ENCODE assay signal across 8 cellular contexts in genomic region chr15:88546248-88547129, GRCh38. TPM values are rescaled to one million over a fixed set of nuclear protein-coding genes. Genes with fewer than 3 reads are reported as not detected.
DNase-seq lines count a peak whose midpoint lies in the region; ATAC-seq, FAIRE-seq and TF ChIP-seq lines count a peak whose summit lies in the region.

DET1 (minus strand) TSS chr15:88546681; CDS start chr15:88531705, 14,976 bp downstream.

- peak; percentile 94 for FAIRE-seq in HepG2 (lab: Jason Lieb, UNC)

- H4K20me1 ChIP-seq in HepG2 (ENCODE audit: insufficient read depth, low read length), result no peaks in the 10 kb centered on the region

- H3K9ac ChIP-seq in HepG2 (ENCODE audit: insufficient read depth, low read depth, low read length), result peak within 1 kb of the TSS; percentile 69; the same call in 1 of the 2 replicates

- peak within 1 kb of the TSS; percentile 51 for H3K27ac ChIP-seq in HepG2 (ENCODE audit: extremely low read length, insufficient read depth, low read length)

- intact Hi-C loops in dendritic cell treated with granulocyte-macrophage colony-stimulating factor and Interleukin-4, amounts not matched to agents 40 ng/mL and 50 ng/mL, for 4 days (cut with micrococcal nuclease), result loop anchor here (1.0 to 5.0 kb wide), 2 partner anchors 76 to 79 kb away; partner anchors contain the start of genes AEN, MRPL46 and MRPS11
- intact Hi-C loops in HepG2 (cut with micrococcal nuclease; ENCODE audit: unreplicated experiment), result loop anchor here (2.0 kb wide), 1 partner anchor 68 kb away; no protein-coding TSS in a partner anchor

- POLR2A ChIA-PET in activated CD4-positive, alpha-beta T cell treated with anti-CD3 and anti-CD28 coated beads, Interleukin-2, amount 10 ng/mL, durations not matched to agents 7 days and 5 days (lab: Charles Lee), result no interaction called here
- POLR2A ChIA-PET in HepG2 (lab: Yijun Ruan, JAX), result no interaction called here

- peaks cover 4% of the 10 kb centered on the region for H3K36me3 Mint-ChIP-seq in activated CD4-positive, alpha-beta T cell treated with anti-CD3 and anti-CD28 coated beads, Interleukin-2, amount 10 ng/mL, durations not matched to agents 7 days and 5 days (ENCODE audit: low read depth)
- H3K36me3 Mint-ChIP-seq in dendritic cell treated with granulocyte-macrophage colony-stimulating factor and Interleukin-4, amounts not matched to agents 40 ng/mL and 50 ng/mL, for 4 days (ENCODE audit: low read depth), result no peaks in the 10 kb centered on the region

- peak in 1 of 2 experiments; percentile 24; a peak in 1 of 4 replicates for TF ChIP-seq POLR2A in HepG2 (IDR thresholded peaks at IDR 0.05; ENCODE audit: insufficient read depth in 1 of 2, low read depth in 2 of 2, low read length in 2 of 2)

- peak; percentile 32; the same call in 1 of the 2 replicates for TF ChIP-seq RAD21 in HepG2 (CRISPR knock-in tag; IDR thresholded peaks at IDR 0.05)

- no peaks in the 10 kb centered on the region for H3K27me3 ChIP-seq in HepG2 (ENCODE audit: control insufficient read depth in 1 of 2, insufficient read depth in 2 of 2, low read length in 2 of 2)

- no peaks in the 10 kb centered on the region for H3K9me3 ChIP-seq in HepG2 (ENCODE audit: low read length)

- no peaks in the 10 kb centered on the region for H3K27me3 Mint-ChIP-seq in activated CD4-positive, alpha-beta T cell treated with anti-CD3 and anti-CD28 coated beads, Interleukin-2, amount 10 ng/mL, durations not matched to agents 7 days and 5 days
- no peaks in the 10 kb centered on the region for H3K27me3 Mint-ChIP-seq in dendritic cell treated with granulocyte-macrophage colony-stimulating factor and Interleukin-4, amounts not matched to agents 40 ng/mL and 50 ng/mL, for 4 days

- in situ Hi-C loops in HepG2 (cut with HindIII; ENCODE audit: extremely low pct_ligation_motif_present, low pct_unique_long_range_greater_than_20kb), result no loop called here

- no TSS peak for BruUV-seq in HepG2 (replicated peaks; lab: Mats Ljungman, UMichigan)

- no peaks in the 10 kb centered on the region for H3K36me3 ChIP-seq in HepG2 (replicated peaks in 1 of 2; ENCODE audit: control insufficient read depth in 1 of 2, insufficient read depth in 2 of 2, low read length in 2 of 2)

- whole genome bisulfite sequencing in HepG2 (ENCODE audit: low lambda C conversion rate), result 4% methylated on average over 18 of the region's 33 CpGs

- peaks cover 20% of the 10 kb centered on the region for H3K4me1 Mint-ChIP-seq in activated CD4-positive, alpha-beta T cell treated with anti-CD3 and anti-CD28 coated beads, Interleukin-2, amount 10 ng/mL, durations not matched to agents 7 days and 5 days
- H3K4me1 Mint-ChIP-seq in dendritic cell treated with granulocyte-macrophage colony-stimulating factor and Interleukin-4, amounts not matched to agents 40 ng/mL and 50 ng/mL, for 4 days (ENCODE audit: low read depth), result no peaks in the 10 kb centered on the region

- peak within 1 kb of the TSS; percentile 69 to 85 (median 76); a peak in 5 of 6 replicates for H3K4me3 ChIP-seq in HepG2 (replicated peaks in 1 of 3; ENCODE audit: insufficient read depth in 1 of 3, low read depth in 2 of 3, low read length in 3 of 3)

- peak; percentile 93 for TF ChIP-seq CTCF in HepG2 (CRISPR knock-in tag; IDR thresholded peaks at IDR 0.05)

- DNase-seq in CD1c-positive myeloid dendritic cell (ENCODE audit: extremely low spot score), result peak; percentile 95
- DNase-seq in NCI-H526 (lab: John Stamatoyannopoulos, UW), result peak; percentile 96 to 97
- peak; percentile 97 for DNase-seq in activated CD4-positive, alpha-beta T cell treated with anti-CD3 and anti-CD28 coated beads, Interleukin-2, amount 10 ng/mL, durations not matched to agents 7 days and 5 days
- DNase-seq in HepG2 (ENCODE audit: low spot score), result peak; percentile 92
- peak; percentile 88 to 90 for DNase-seq in stimulated activated CD4-positive, alpha-beta T cell treated with anti-CD3 and anti-CD28 coated beads, Interleukin-2, amount 100 ng/mL, for 48 hours

- H3K27ac Mint-ChIP-seq in activated CD4-positive, alpha-beta T cell treated with anti-CD3 and anti-CD28 coated beads, Interleukin-2, amount 10 ng/mL, durations not matched to agents 7 days and 5 days, result peak within 1 kb of the TSS; percentile 96
- peak within 1 kb of the TSS; percentile 83 for H3K27ac Mint-ChIP-seq in dendritic cell treated with granulocyte-macrophage colony-stimulating factor and Interleukin-4, amounts not matched to agents 40 ng/mL and 50 ng/mL, for 4 days

- peak within 1 kb of the TSS; percentile 94 for H2AFZ ChIP-seq in HepG2 (ENCODE audit: low read length)

- CTCF ChIA-PET in activated CD4-positive, alpha-beta T cell treated with anti-CD3 and anti-CD28 coated beads, Interleukin-2, amount 10 ng/mL, durations not matched to agents 7 days and 5 days (lab: Charles Lee), result no interaction called here
- CTCF ChIA-PET in HepG2 (lab: Yijun Ruan, JAX; ENCODE audit: low intra/inter-chr PET ratio, low total read pairs), result no interaction called here

- no peaks in the 10 kb centered on the region for H3K79me2 ChIP-seq in HepG2 (ENCODE audit: insufficient read depth, low read length)

- H3K4me1 ChIP-seq in HepG2 (ENCODE audit: insufficient read depth, low read length), result no peaks in the 10 kb centered on the region

- H3K9me3 Mint-ChIP-seq in activated CD4-positive, alpha-beta T cell treated with anti-CD3 and anti-CD28 coated beads, Interleukin-2, amount 10 ng/mL, durations not matched to agents 7 days and 5 days, result peaks cover 6% of the 10 kb centered on the region
- H3K9me3 Mint-ChIP-seq in dendritic cell treated with granulocyte-macrophage colony-stimulating factor and Interleukin-4, amounts not matched to agents 40 ng/mL and 50 ng/mL, for 4 days, result no peaks in the 10 kb centered on the region

- no peak; a peak in 1 of 4 replicates for TF ChIP-seq EP300 in HepG2 (IDR thresholded peaks at IDR 0.05; ENCODE audit: low read depth in 2 of 2, low read length in 2 of 2)
- TF ChIP-seq EP300 in HepG2 (CRISPR knock-in tag; IDR thresholded peaks at IDR 0.05; ENCODE audit: borderline replicate concordance), result no peak

- H3K4me3 Mint-ChIP-seq in activated CD4-positive, alpha-beta T cell treated with anti-CD3 and anti-CD28 coated beads, Interleukin-2, amount 10 ng/mL, durations not matched to agents 7 days and 5 days, result peak within 1 kb of the TSS; percentile 91
- peak within 1 kb of the TSS; percentile 80 for H3K4me3 Mint-ChIP-seq in dendritic cell treated with granulocyte-macrophage colony-stimulating factor and Interleukin-4, amounts not matched to agents 40 ng/mL and 50 ng/mL, for 4 days

- H3K4me2 ChIP-seq in HepG2 (ENCODE audit: low read depth, low read length), result peak within 1 kb of the TSS; percentile 83

- peak; percentile 97 for ATAC-seq in GM19351 (IDR thresholded peaks at IDR 0.05; ENCODE audit: unreplicated experiment)
- ATAC-seq in HG03520 (IDR thresholded peaks at IDR 0.05; ENCODE audit: unreplicated experiment), result peak; percentile 98
- ATAC-seq in HepG2, result peak; percentile 100

TF ChIP-seq in HepG2, 621 proteins besides CTCF, POLR2A, EP300 and RAD21 (continues in another document):
- TF ChIP-seq ZBTB20 (CRISPR knock-in tag; IDR thresholded peaks at IDR 0.05; ENCODE audit: borderline replicate concordance, low read depth) (0 out of 2 replicates have a peak, but pooled peaks have one; percentile 29), ASH2L (IDR thresholded peaks at IDR 0.05; ENCODE audit: insufficient read length, low read depth, low read length) (peak; percentile 54), ZFY (CRISPR knock-in tag; IDR thresholded peaks at IDR 0.05) (peak; percentile 71), THYN1 (CRISPR knock-in tag; IDR thresholded peaks at IDR 0.05; ENCODE audit: borderline replicate concordance, low read depth) (no peak), GZF1 (CRISPR knock-in tag; IDR thresholded peaks at IDR 0.05) (0 out of 2 replicates have a peak, but pooled peaks have one; percentile 50), PHF8 (CRISPR knock-in tag; IDR thresholded peaks at IDR 0.05) (peak; percentile 58), POGZ (CRISPR knock-in tag; IDR thresholded peaks at IDR 0.05) (peak; percentile 99), ZNF672 (CRISPR knock-in tag; IDR thresholded peaks at IDR 0.05) (no peak), CBX1 (IDR thresholded peaks at IDR 0.05; ENCODE audit: low read depth) (peak; percentile 99), POLR2AphosphoS5 (IDR thresholded peaks at IDR 0.05; ENCODE audit: low read depth, low read length) (peak; percentile 49; the same call in 1 of the 2 replicates), ZSCAN31 (CRISPR knock-in tag; IDR thresholded peaks at IDR 0.05; ENCODE audit: low read depth) (peak; percentile 38; the same call in 1 of the 2 replicates), ZFP62 (CRISPR knock-in tag; IDR thresholded peaks at IDR 0.05) (no peak), ZFP1 (CRISPR knock-in tag; IDR thresholded peaks at IDR 0.05) (no peak), MTF2 (CRISPR knock-in tag; IDR thresholded peaks at IDR 0.05; ENCODE audit: borderline replicate concordance) (peak; percentile 83; the same call in 1 of the 2 replicates)

RNA-seq across cellular contexts. Expression of gene DET1, which starts in this region (rescaled TPM):
- 1 to 10 TPM; 4.9 to 5.0 TPM for total RNA-seq in activated CD4-positive, alpha-beta T cell treated with anti-CD3 and anti-CD28 coated beads, Interleukin-2, amount 10 ng/mL, durations not matched to agents 7 days and 5 days
- total RNA-seq in HepG2 (2016; rRNA removed; fragmentation: Illumina TruSeq; extraction: Trizol), result 2.1 and 2.2 TPM in 2 replicates
- 1.0 and 1.2 TPM in 2 replicates for total RNA-seq in HepG2 (2016; cell fraction: cytosol; rRNA removed; fragmentation: Illumina TruSeq; extraction: Trizol; ENCODE audit: low read depth)
- 2.1 and 2.3 TPM in 2 replicates for total RNA-seq in HepG2 (2016; cell fraction: insoluble cytoplasmic fraction; rRNA removed; fragmentation: Illumina TruSeq; extraction: Trizol)
- total RNA-seq in HepG2 (2016; cell fraction: membrane; rRNA removed; fragmentation: Illumina TruSeq; extraction: Trizol), result 3.6 and 3.7 TPM in 2 replicates
- 3.5 and 3.8 TPM in 2 replicates for total RNA-seq in HepG2 (2016; cell fraction: nucleus; rRNA removed; fragmentation: Illumina TruSeq; extraction: Trizol)
- 4.2 and 5.3 TPM in 2 replicates for polyA plus RNA-seq in HepG2 (2011; rRNA removed)
- 3.7 TPM in 2 replicates for polyA plus RNA-seq in HepG2 (2011; cell fraction: cytosol; rRNA removed)
- 6.8 and 8.0 TPM in 2 replicates for polyA plus RNA-seq in HepG2 (2011; cell fraction: nucleus; rRNA removed)
- 2.7 and 3.9 TPM in 2 replicates for polyA plus RNA-seq in HepG2 (2012)
- 1.5 and 1.7 TPM in 2 replicates for polyA plus RNA-seq in HepG2 (2016; cell fraction: cytosol; fragmentation: Illumina TruSeq; extraction: Trizol; ENCODE audit: low read depth)
- 3.1 and 3.3 TPM in 2 replicates for polyA plus RNA-seq in HepG2 (2016; cell fraction: insoluble cytoplasmic fraction; fragmentation: Illumina TruSeq; extraction: Trizol; ENCODE audit: low read depth)
- 3.8 and 4.4 TPM in 2 replicates for polyA plus RNA-seq in HepG2 (2016; cell fraction: membrane; fragmentation: Illumina TruSeq; extraction: Trizol; ENCODE audit: low read depth)
- 4.7 and 5.5 TPM in 2 replicates for polyA plus RNA-seq in HepG2 (2016; cell fraction: nucleus; fragmentation: Illumina TruSeq; extraction: Trizol; ENCODE audit: insufficient read depth, low read depth)
- polyA minus RNA-seq in HepG2 (2011; rRNA and poly(A)+ RNA removed; ENCODE audit: low replicate concordance), result 10.4 TPM in 1 of 2 replicates, not detected in the other
- polyA minus RNA-seq in HepG2 (2011; cell fraction: cytosol; rRNA and poly(A)+ RNA removed), result 1.1 and 2.6 TPM in 2 replicates
- polyA minus RNA-seq in HepG2 (2011; cell fraction: nucleus; rRNA and poly(A)+ RNA removed), result 11.8 and 16.7 TPM in 2 replicates

Comparison
In these comparisons a context has a peak if more than half of its experiments do, and no peak if none do; other contexts are left out.
1. Peak in every context shown above with its lines: DNase-seq, ATAC-seq, H3K4me3 ChIP-seq and H3K27ac ChIP-seq.